17 cellular contexts compared by ENCODE assay signal in genomic region chr3:122760457-122761271, GRCh38. TPM values are rescaled to one million over a fixed set of nuclear protein-coding genes. Genes with fewer than 3 reads are reported as not detected.
DNase-seq lines count a peak whose midpoint lies in the region; ATAC-seq and TF ChIP-seq lines count a peak whose summit lies in the region.
"Had no signal": no experiment of that assay in that cellular context is flagged by ENCODE, and none has a peak within 500 bp of the region (broad histone marks: within the 10 kb centered on the region; RNA-seq: fewer than 3 reads in every experiment).

No MANE protein-coding gene starts in this region.

- peaks cover 15 to 32% of the 10 kb centered on the region in 2 experiments for H3K4me1 Mint-ChIP-seq in H9

- no peak overlapping the region for H4K91ac ChIP-seq in H9 (ENCODE audit: insufficient read length, low read depth, low read length)

- H3K27me3 ChIP-seq in H9 (ENCODE audit: insufficient read depth, low read length) (no peaks in the 10 kb centered on the region), right cardiac atrium (ENCODE audit: control insufficient read depth, insufficient read depth) (no peaks in the 10 kb centered on the region)

- no CpG with 5 or more reads among the region's 3 CpGs for WGBS in H9 (ENCODE audit: extremely low coverage, insufficient read length, low lambda C conversion rate)
- WGBS in right cardiac atrium, result 76% methylated on average over 3 of the region's 3 CpGs

- H3K23me2 ChIP-seq in H9 (ENCODE audit: insufficient read length, low read depth, low read length, poor library complexity, severe bottlenecking), result no peaks in the 10 kb centered on the region

- H2AK5ac ChIP-seq in H9 (ENCODE audit: insufficient read length, low read length), result no peak overlapping the region

- no peaks in the 10 kb centered on the region for H3K79me2 ChIP-seq in H9 (ENCODE audit: insufficient read depth, low read length)

- H3K4me1 ChIP-seq in H9 (ENCODE audit: insufficient read depth, low read length) (no peaks in the 10 kb centered on the region; the same call in 1 of the 2 replicates), right cardiac atrium (ENCODE audit: control insufficient read depth, insufficient read depth, low read length) (no peaks in the 10 kb centered on the region)

- H3K56ac ChIP-seq in H9 (ENCODE audit: insufficient read length, low read depth, low read length), result no peak overlapping the region

- H3K14ac ChIP-seq in H9 (ENCODE audit: insufficient read depth, low read length), result no peak overlapping the region

- H3K4me2 ChIP-seq in H9 (ENCODE audit: insufficient read depth, insufficient read length, low read length), result no peak overlapping the region

- H2BK20ac ChIP-seq in H9 (ENCODE audit: low read depth, low read length, poor library complexity, severe bottlenecking), result no peak overlapping the region

- no peaks in the 10 kb centered on the region for H3K9me3 ChIP-seq in H9 (ENCODE audit: control insufficient read depth, low read depth, low read length)
- no peaks in the 10 kb centered on the region for H3K9me3 ChIP-seq in right cardiac atrium (ENCODE audit: control insufficient read depth, low read length)

- H4K5ac ChIP-seq in H9 (ENCODE audit: insufficient read length, low read depth, low read length), result no peak overlapping the region

- H3K18ac ChIP-seq in H9 (ENCODE audit: insufficient read length, low read depth, low read length), result no peak overlapping the region

- no peak overlapping the region for H2BK12ac ChIP-seq in H9 (ENCODE audit: insufficient read length, low read depth, low read length)

- H3K27ac ChIP-seq in H9 (ENCODE audit: insufficient read length, low read depth, low read length) (no peak overlapping the region), right cardiac atrium (ENCODE audit: low read length) (no peak overlapping the region)

- H2AFZ ChIP-seq in H9 (ENCODE audit: low read length), result no peak overlapping the region

- no peak overlapping the region for H2BK5ac ChIP-seq in H9 (ENCODE audit: insufficient read length, low read length)

- intact Hi-C loops in right cardiac atrium (cut with DNase I), result no loop called here

- DNase-seq in H9, result peak; percentile 49
- peak; percentile 74 for DNase-seq in astrocyte of the hippocampus (ENCODE audit: low read depth, low spot score)
- peak; percentile 75 for DNase-seq in islet precursor cell
- peak; percentile 83 for DNase-seq in retinal pigment epithelial cell (ENCODE audit: low read depth)
- DNase-seq in HuH-7.5 (ENCODE audit: low spot score), result no peak
- no peak for DNase-seq in amniotic stem cell (lab: John Stamatoyannopoulos, UW)
- DNase-seq in right cardiac atrium, result no peak
- DNase-seq: activated CD4-positive, alpha-beta T cell treated with anti-CD3 and anti-CD28 coated beads, Interleukin-2, amount 10 ng/mL, durations not matched to agents 7 days and 5 days; activated T-cell treated with anti-CD3 and anti-CD28 coated beads, Interleukin-2, amount 50 U/mL, for 72 hours; CD4-positive, alpha-beta memory T cell; GF-D8; left ventricle myocardium superior; NCI-H146; NCI-H69; nucleus accumbens; RPMI8226 had no signal

- no peak overlapping the region for H3T11ph ChIP-seq in H9 (ENCODE audit: low read length)

- H3K4me3 Mint-ChIP-seq in H9, result peak overlapping the region in 1 of 2 experiments; percentile 12; a peak in 3 of 5 replicates
- H3K4me3 Mint-ChIP-seq: activated CD4-positive, alpha-beta T cell treated with anti-CD3 and anti-CD28 coated beads, Interleukin-2, amount 10 ng/mL, durations not matched to agents 7 days and 5 days; activated T-cell treated with anti-CD3 and anti-CD28 coated beads, Interleukin-2, amount 50 U/mL, for 72 hours; CD4-positive, alpha-beta memory T cell had no signal

- H2BK120ac ChIP-seq in H9 (ENCODE audit: low read depth, low read length, poor library complexity, severe bottlenecking), result no peak overlapping the region

- H3K4ac ChIP-seq in H9 (ENCODE audit: low read depth, low read length), result no peak overlapping the region

- H2BK15ac ChIP-seq in H9 (ENCODE audit: low read depth, low read length), result no peak overlapping the region

- no peaks in the 10 kb centered on the region for H4K20me1 ChIP-seq in H9 (ENCODE audit: control insufficient read depth, insufficient read depth, insufficient read length)

- H3K27me3 Mint-ChIP-seq in H9 (ENCODE audit: low read depth), result no peaks in the 10 kb centered on the region
- H3K27me3 Mint-ChIP-seq: activated CD4-positive, alpha-beta T cell treated with anti-CD3 and anti-CD28 coated beads, Interleukin-2, amount 10 ng/mL, durations not matched to agents 7 days and 5 days; CD4-positive, alpha-beta memory T cell had no signal

- no peak overlapping the region for H4K8ac ChIP-seq in H9 (replicated peaks; ENCODE audit: insufficient read length, low read depth, low read length)

- H3K36me3 Mint-ChIP-seq in H9 (ENCODE audit: insufficient read depth in 1 of 3, low read depth in 3 of 3), result no peaks in the 10 kb centered on the region

- H3K23ac ChIP-seq in H9 (ENCODE audit: insufficient read length, low read depth, low read length), result no peak overlapping the region

- TF ChIP-seq CTCF in H9 (conservative IDR thresholded peaks at IDR 0.05), result no peak
- TF ChIP-seq CTCF in retinal pigment epithelial cell (conservative IDR thresholded peaks at IDR 0.05; ENCODE audit: low read depth, low read length), result no peak

- H3K4me3 ChIP-seq in retinal pigment epithelial cell (ENCODE audit: low read length) (no peak overlapping the region), right cardiac atrium (ENCODE audit: low read length) (no peak overlapping the region)

- H3K9ac ChIP-seq in H9 (ENCODE audit: extremely low read depth, insufficient read length, low read length), result no peak overlapping the region

- no peak for ATAC-seq in GM18858 (IDR thresholded peaks at IDR 0.05; ENCODE audit: unreplicated experiment)
- ATAC-seq in right cardiac atrium, result no peak
- ATAC-seq: activated T-cell treated with anti-CD3 and anti-CD28 coated beads, Interleukin-2, amount 50 U/mL, for 72 hours; left ventricle myocardium superior had no signal

- peak overlapping the region; percentile 33 to 98 (median 78); a peak in 6 of 7 replicates for H3K27ac Mint-ChIP-seq in H9
- H3K27ac Mint-ChIP-seq: activated CD4-positive, alpha-beta T cell treated with anti-CD3 and anti-CD28 coated beads, Interleukin-2, amount 10 ng/mL, durations not matched to agents 7 days and 5 days; activated T-cell treated with anti-CD3 and anti-CD28 coated beads, Interleukin-2, amount 50 U/mL, for 72 hours had no signal

- no peaks in the 10 kb centered on the region for H3K9me3 Mint-ChIP-seq in H9
- H3K9me3 Mint-ChIP-seq: activated CD4-positive, alpha-beta T cell treated with anti-CD3 and anti-CD28 coated beads, Interleukin-2, amount 10 ng/mL, durations not matched to agents 7 days and 5 days; activated T-cell treated with anti-CD3 and anti-CD28 coated beads, Interleukin-2, amount 50 U/mL, for 72 hours; CD4-positive, alpha-beta memory T cell had no signal

- H3K79me1 ChIP-seq in H9 (ENCODE audit: insufficient read depth, low read depth, low read length, poor library complexity, severe bottlenecking), result no peaks in the 10 kb centered on the region

RNA-seq across cellular contexts. Expression of gene HSPBAP1, which starts 33.0 kb away (rescaled TPM):
- total RNA-seq in H9 (2021) (8.9 and 9.8 TPM in 2 replicates), right cardiac atrium (1 to 10 TPM; 5.7 to 8.3 (median 6.9) TPM)
- 5.6 TPM for polyA plus RNA-seq in right cardiac atrium

RNA-seq across cellular contexts. Expression of gene SLC49A4, which starts 34.2 kb away (rescaled TPM):
- 10.0 and 10.7 TPM in 2 replicates for total RNA-seq in H9 (2021)
- 10 to 100 TPM; 19.9 to 26.8 (median 20.8) TPM for total RNA-seq in right cardiac atrium
- polyA plus RNA-seq in right cardiac atrium, result 13.4 TPM

Comparison
In these comparisons a context has a peak if more than half of its experiments do, and no peak if none do; other contexts are left out.
1. DNase-seq: peak in H9 (single experiment), astrocyte of the hippocampus (single experiment), islet precursor cell (single experiment) and retinal pigment epithelial cell (single experiment); none in HuH-7.5 (single experiment), amniotic stem cell (single experiment) and right cardiac atrium (0 of 3).